10 cellular contexts compared by ENCODE assay signal in the genomic region with DNA sequence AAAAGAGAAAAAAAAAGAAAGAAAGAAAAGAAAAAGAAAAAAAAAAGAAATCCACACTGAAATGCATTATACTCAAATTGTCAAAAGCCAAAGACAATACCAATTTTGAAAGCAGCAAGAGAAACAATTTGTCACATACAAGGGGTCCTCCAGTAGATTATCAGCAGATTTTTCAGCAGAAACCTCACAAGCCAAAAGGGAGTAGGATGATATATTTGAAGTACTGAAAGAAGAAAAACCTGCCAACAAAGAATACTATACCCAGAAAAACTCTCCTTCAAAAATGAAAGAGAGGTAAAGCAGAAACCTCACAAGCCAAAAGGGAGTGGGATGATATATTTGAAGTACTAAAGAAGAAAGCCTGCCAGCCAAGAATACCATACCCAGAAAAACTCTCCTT.
"Had no signal": no experiment of that assay in that cellular context is flagged by ENCODE, and none has a peak within 500 bp of the region (broad histone marks: within the 10 kb centered on the region; RNA-seq: fewer than 3 reads in every experiment).

No MANE protein-coding gene starts in this region.

- H3K4me3 Mint-ChIP-seq: GM23338, H9, HFFc6 had no signal

- H3K4me1 Mint-ChIP-seq: GM23338, H9 had no signal

- ATAC-seq: GM23338, K562 had no signal

- FAIRE-seq: H1, H54, HTR-8/SVneo, K562 had no signal

- H3K4me2 ChIP-seq: GM23338 had no signal

- H2AFZ ChIP-seq: GM23338 had no signal

- H3K4me3 ChIP-seq: GM23338, K562 had no signal

- H3K27ac Mint-ChIP-seq: GM23338, H9, HFFc6 had no signal

- DNase-seq: H9, HCEC 1CT, HFFc6, IMR-90, KG1 had no signal
